ENCODE assay signal across 21 cellular contexts in genomic region chr4:85565761-85566480, GRCh38.
DNase-seq lines count a peak whose midpoint lies in the region; ATAC-seq, FAIRE-seq and TF ChIP-seq lines count a peak whose summit lies in the region.
"Had no signal": no experiment of that assay in that cellular context is flagged by ENCODE, and none has a peak within 500 bp of the region (broad histone marks: within the 10 kb centered on the region; RNA-seq: fewer than 3 reads in every experiment).

No MANE protein-coding gene starts in this region.

- H3K9ac ChIP-seq in OCI-LY3 (ENCODE audit: low read length): no peak overlapping the region

- no peak for TF ChIP-seq CTCF in OCI-LY3 (IDR thresholded peaks at IDR 0.05; ENCODE audit: low read depth, low read length)
- no peak for TF ChIP-seq CTCF in fibroblast of mammary gland (conservative IDR thresholded peaks at IDR 0.05; ENCODE audit: control insufficient read depth, insufficient read depth, low read depth, low read length)
- TF ChIP-seq CTCF in activated CD8-positive, alpha-beta T cell treated with anti-CD3 and anti-CD28 coated beads for 36 hours (IDR thresholded peaks at IDR 0.05): no peak

- no peak for FAIRE-seq in HTR-8/SVneo (lab: Jason Lieb, UNC)
- FAIRE-seq: H1, TTC549 had no signal

- no peaks in the 10 kb centered on the region for H3K4me1 Mint-ChIP-seq in natural killer cell treated with Interleukin-12 subunit alpha and Interleukin-12 subunit beta and Interleukin-15 and Interleukin-18, amount 100 ng/mL, for 72 hours (ENCODE audit: low read depth in 2 of 2)
- H3K4me1 Mint-ChIP-seq in activated CD8-positive, alpha-beta T cell treated with anti-CD3 and anti-CD28 coated beads for 36 hours (ENCODE audit: low read depth): no peaks in the 10 kb centered on the region
- H3K4me1 Mint-ChIP-seq: nephron had no signal

- H2AFZ ChIP-seq in OCI-LY3 (ENCODE audit: low read depth, low read length): no peak overlapping the region

- POLR2A ChIA-PET in activated CD8-positive, alpha-beta T cell treated with anti-CD3 and anti-CD28 coated beads for 36 hours (lab: Charles Lee): interaction anchor here (0.6 kb wide), 1 partner anchor 25 kb away, joined by 3 read pairs; no protein-coding TSS in a partner anchor

- peaks cover 15% of the 10 kb centered on the region for H3K9me3 Mint-ChIP-seq in natural killer cell treated with Interleukin-12 subunit alpha and Interleukin-12 subunit beta and Interleukin-15 and Interleukin-18, amount 100 ng/mL, for 72 hours
- H3K9me3 Mint-ChIP-seq in activated CD8-positive, alpha-beta T cell treated with anti-CD3 and anti-CD28 coated beads for 36 hours: peaks cover 2% of the 10 kb centered on the region
- H3K9me3 Mint-ChIP-seq: endodermal cell, nephron had no signal

- H3K27ac Mint-ChIP-seq in natural killer cell treated with Interleukin-12 subunit alpha and Interleukin-12 subunit beta and Interleukin-15 and Interleukin-18, amount 100 ng/mL, for 72 hours: no peak overlapping the region
- H3K27ac Mint-ChIP-seq in activated CD8-positive, alpha-beta T cell treated with anti-CD3 and anti-CD28 coated beads for 36 hours: no peak overlapping the region
- H3K27ac Mint-ChIP-seq: endodermal cell, nephron had no signal

- no peaks in the 10 kb centered on the region for H3K27me3 ChIP-seq in OCI-LY3 (ENCODE audit: low read depth, low read length)
- H3K27me3 ChIP-seq: vagina had no signal

- peaks cover 29% of the 10 kb centered on the region for H3K36me3 ChIP-seq in OCI-LY3 (replicated peaks; ENCODE audit: low read depth, low read length)
- H3K36me3 ChIP-seq: vagina had no signal

- DNase-seq in EL: peak; percentile 39
- DNase-seq in fibroblast of mammary gland (ENCODE audit: low read depth): peak; percentile 73
- peak; percentile 26 for DNase-seq in skeletal muscle cell (ENCODE audit: low read depth)
- no peak for DNase-seq in natural killer cell treated with Interleukin-12 subunit alpha and Interleukin-12 subunit beta and Interleukin-15 and Interleukin-18, amount 100 ng/mL, for 72 hours (ENCODE audit: low spot score)
- DNase-seq in HTR-8/SVneo (ENCODE audit: insufficient read length, low spot score): no peak
- DNase-seq in stimulated activated CD4-positive, alpha-beta T cell treated with anti-CD3 and anti-CD28 coated beads, Interleukin-4, amount 100 ng/mL, for 4 hours: no peak
- no peak for DNase-seq in activated CD8-positive, alpha-beta T cell treated with anti-CD3 and anti-CD28 coated beads for 36 hours
- DNase-seq: activated CD4-positive, alpha-beta T cell treated with anti-CD3 and anti-CD28 coated beads for 4 hours; activated gamma-delta T cell; DND-41; endodermal cell; islet precursor cell; NCI-H1436; NCI-H526; posterior cingulate gyrus; SHP77 had no signal

- H3K79me2 ChIP-seq in OCI-LY3 (ENCODE audit: low read length): peaks cover 92% of the 10 kb centered on the region

- H3K4me1 ChIP-seq in OCI-LY3 (ENCODE audit: low read length): peaks cover 58% of the 10 kb centered on the region
- H3K4me1 ChIP-seq: vagina had no signal

- CTCF ChIA-PET in activated CD8-positive, alpha-beta T cell treated with anti-CD3 and anti-CD28 coated beads for 36 hours (lab: Charles Lee): no interaction called here

- H3K4me3 ChIP-seq in OCI-LY3 (ENCODE audit: low read length) (no peak overlapping the region), fibroblast of mammary gland (ENCODE audit: control insufficient read depth, low read depth, low read length) (no peak overlapping the region), skeletal muscle cell (ENCODE audit: low read depth, low read length) (no peak overlapping the region)
- H3K4me3 ChIP-seq: vagina had no signal

- H3K27me3 Mint-ChIP-seq in natural killer cell treated with Interleukin-12 subunit alpha and Interleukin-12 subunit beta and Interleukin-15 and Interleukin-18, amount 100 ng/mL, for 72 hours: no peaks in the 10 kb centered on the region
- no peaks in the 10 kb centered on the region for H3K27me3 Mint-ChIP-seq in activated CD8-positive, alpha-beta T cell treated with anti-CD3 and anti-CD28 coated beads for 36 hours

- intact Hi-C loops in activated CD8-positive, alpha-beta T cell treated with anti-CD3 and anti-CD28 coated beads for 36 hours (cut with micrococcal nuclease): no loop called here

- no peak for ATAC-seq in natural killer cell treated with Interleukin-12 subunit alpha and Interleukin-12 subunit beta and Interleukin-15 and Interleukin-18, amount 100 ng/mL, for 72 hours
- ATAC-seq in activated CD8-positive, alpha-beta T cell treated with anti-CD3 and anti-CD28 coated beads for 36 hours: no peak

- H4K20me1 ChIP-seq in OCI-LY3 (ENCODE audit: insufficient read depth, low read length): peaks cover 7% of the 10 kb centered on the region; the same call in 1 of the 2 replicates

- H3K4me3 Mint-ChIP-seq in natural killer cell treated with Interleukin-12 subunit alpha and Interleukin-12 subunit beta and Interleukin-15 and Interleukin-18, amount 100 ng/mL, for 72 hours: no peak overlapping the region
- H3K4me3 Mint-ChIP-seq in activated CD8-positive, alpha-beta T cell treated with anti-CD3 and anti-CD28 coated beads for 36 hours: no peak overlapping the region
- H3K4me3 Mint-ChIP-seq: endodermal cell, nephron had no signal

- no peaks in the 10 kb centered on the region for H3K9me3 ChIP-seq in OCI-LY3 (ENCODE audit: insufficient read depth, low read length)
- H3K9me3 ChIP-seq: vagina had no signal

- no peak overlapping the region for H3K27ac ChIP-seq in OCI-LY3 (ENCODE audit: low read length)
- H3K27ac ChIP-seq: vagina had no signal

- no peaks in the 10 kb centered on the region for H3K36me3 Mint-ChIP-seq in natural killer cell treated with Interleukin-12 subunit alpha and Interleukin-12 subunit beta and Interleukin-15 and Interleukin-18, amount 100 ng/mL, for 72 hours
- H3K36me3 Mint-ChIP-seq in activated CD8-positive, alpha-beta T cell treated with anti-CD3 and anti-CD28 coated beads for 36 hours (ENCODE audit: low read depth): no peaks in the 10 kb centered on the region

- H3K4me2 ChIP-seq in OCI-LY3 (ENCODE audit: low read length): 0 out of 2 replicates have a peak overlapping the region, but pooled peaks have one; percentile 1

Comparison
In these comparisons a context has a peak if more than half of its experiments do, and no peak if none do; other contexts are left out.
1. DNase-seq: peak in EL (single experiment), fibroblast of mammary gland (single experiment) and skeletal muscle cell (single experiment); none in natural killer cell treated with Interleukin-12 subunit alpha and Interleukin-12 subunit beta and Interleukin-15 and Interleukin-18, amount 100 ng/mL, for 72 hours (single experiment), HTR-8/SVneo (single experiment), stimulated activated CD4-positive, alpha-beta T cell treated with anti-CD3 and anti-CD28 coated beads, Interleukin-4, amount 100 ng/mL, for 4 hours (0 of 2) and activated CD8-positive, alpha-beta T cell treated with anti-CD3 and anti-CD28 coated beads for 36 hours (single experiment).